ENCODE assay signal across 20 cellular contexts in genomic region chr5:90930062-90930461, GRCh38.
"Had no signal": no experiment of that assay in that cellular context is flagged by ENCODE, and none has a peak within 500 bp of the region (broad histone marks: within the 10 kb centered on the region; RNA-seq: fewer than 3 reads in every experiment).

No MANE protein-coding gene starts in this region.

- H3K4me3 Mint-ChIP-seq: activated B cell treated with CpG ODN at 0.5 μM for 24 hours; activated CD8-positive, alpha-beta T cell treated with anti-CD3 and anti-CD28 coated beads for 36 hours; activated naive CD4-positive, alpha-beta T cell treated with anti-CD3 and anti-CD28 coated beads for 36 hours; activated T-cell treated with anti-CD3 and anti-CD28 coated beads, Interleukin-2, amount 50 U/mL, for 24 hours; naive thymus-derived CD8-positive, alpha-beta T cell; stimulated activated naive B cell treated with anti-CD40 and anti-IgM and Interleukin-4, amounts not matched to agents 10 μg/mL and 1 μg/mL and 100 μg/mL, for 72 hours; T-helper 2 cell treated with Interferon-gamma antibody and Interleukin-4, amounts not matched to agents 5 μg/mL and 100 μg/mL, for 36 hours had no signal

- DNase-seq: activated B cell treated with CpG ODN at 0.5 μM for 24 hours; activated CD4-positive, alpha-beta T cell treated with anti-CD3 and anti-CD28 coated beads for 4 hours; activated CD8-positive, alpha-beta T cell treated with anti-CD3 and anti-CD28 coated beads for 36 hours; activated naive CD4-positive, alpha-beta T cell treated with anti-CD3 and anti-CD28 coated beads for 36 hours; activated T-cell treated with anti-CD3 and anti-CD28 coated beads, Interleukin-2, amount 50 U/mL, for 24 hours; body of pancreas; central memory CD4-positive, alpha-beta T cell; colonic mucosa; heart left ventricle; mesenchymal stem cell; naive thymus-derived CD8-positive, alpha-beta T cell; nucleus accumbens; sigmoid colon; spleen; stimulated activated naive B cell treated with anti-CD40 and anti-IgM and Interleukin-4, amounts not matched to agents 10 μg/mL and 1 μg/mL and 100 μg/mL, for 72 hours had no signal

- H3K27me3 Mint-ChIP-seq: activated B cell treated with CpG ODN at 0.5 μM for 24 hours had no signal

- FAIRE-seq: frontal cortex, TTC549 had no signal

- H3K36me3 Mint-ChIP-seq: stimulated activated naive B cell treated with anti-CD40 and anti-IgM and Interleukin-4, amounts not matched to agents 10 μg/mL and 1 μg/mL and 100 μg/mL, for 72 hours had no signal

- H3K4me3 ChIP-seq: body of pancreas, colonic mucosa, heart left ventricle, sigmoid colon, spleen, thoracic aorta had no signal

- H3K4me1 Mint-ChIP-seq: activated B cell treated with CpG ODN at 0.5 μM for 24 hours; stimulated activated naive B cell treated with anti-CD40 and anti-IgM and Interleukin-4, amounts not matched to agents 10 μg/mL and 1 μg/mL and 100 μg/mL, for 72 hours had no signal

- H3K9me3 Mint-ChIP-seq: activated CD8-positive, alpha-beta T cell treated with anti-CD3 and anti-CD28 coated beads for 36 hours; activated naive CD4-positive, alpha-beta T cell treated with anti-CD3 and anti-CD28 coated beads for 36 hours; activated T-cell treated with anti-CD3 and anti-CD28 coated beads, Interleukin-2, amount 50 U/mL, for 24 hours; activated T-helper 2 cell treated with anti-CD3 and anti-CD28 coated beads, Interferon-gamma antibody, Interleukin-2, Interleukin-4, amounts not matched to agents 10 μg/mL and 5 μg/mL and 100 μg/mL, durations not matched to agents 14 hours and 24 hours and 36 hours; T-helper 2 cell treated with Interferon-gamma antibody and Interleukin-4, amounts not matched to agents 5 μg/mL and 100 μg/mL, for 36 hours had no signal

- ATAC-seq: activated CD8-positive, alpha-beta T cell treated with anti-CD3 and anti-CD28 coated beads for 36 hours; body of pancreas; heart left ventricle; naive thymus-derived CD8-positive, alpha-beta T cell; stimulated activated naive B cell treated with anti-CD40 and anti-IgM and Interleukin-4, amounts not matched to agents 10 μg/mL and 1 μg/mL and 100 μg/mL, for 72 hours had no signal

- H3K27ac Mint-ChIP-seq: activated B cell treated with CpG ODN at 0.5 μM for 24 hours; activated CD8-positive, alpha-beta T cell treated with anti-CD3 and anti-CD28 coated beads for 36 hours; activated naive CD4-positive, alpha-beta T cell treated with anti-CD3 and anti-CD28 coated beads for 36 hours; activated T-cell treated with anti-CD3 and anti-CD28 coated beads, Interleukin-2, amount 50 U/mL, for 24 hours; activated T-helper 2 cell treated with anti-CD3 and anti-CD28 coated beads, Interferon-gamma antibody, Interleukin-2, Interleukin-4, amounts not matched to agents 10 μg/mL and 5 μg/mL and 100 μg/mL, durations not matched to agents 14 hours and 24 hours and 36 hours; naive thymus-derived CD8-positive, alpha-beta T cell; stimulated activated naive B cell treated with anti-CD40 and anti-IgM and Interleukin-4, amounts not matched to agents 10 μg/mL and 1 μg/mL and 100 μg/mL, for 72 hours; T-helper 2 cell treated with Interferon-gamma antibody and Interleukin-4, amounts not matched to agents 5 μg/mL and 100 μg/mL, for 36 hours had no signal

- H3K9me3 ChIP-seq: body of pancreas, colonic mucosa, sigmoid colon, thoracic aorta had no signal

- H3K4me1 ChIP-seq: body of pancreas, colonic mucosa, spleen had no signal

- H3K27ac ChIP-seq: body of pancreas, colonic mucosa, heart left ventricle, sigmoid colon, spleen, thoracic aorta had no signal

- H3K27me3 ChIP-seq: body of pancreas, colonic mucosa, heart left ventricle, sigmoid colon, spleen had no signal

- H3K36me3 ChIP-seq: colonic mucosa, heart left ventricle, sigmoid colon, spleen, thoracic aorta had no signal
